12 cellular contexts compared by ENCODE assay signal in the genomic region with DNA sequence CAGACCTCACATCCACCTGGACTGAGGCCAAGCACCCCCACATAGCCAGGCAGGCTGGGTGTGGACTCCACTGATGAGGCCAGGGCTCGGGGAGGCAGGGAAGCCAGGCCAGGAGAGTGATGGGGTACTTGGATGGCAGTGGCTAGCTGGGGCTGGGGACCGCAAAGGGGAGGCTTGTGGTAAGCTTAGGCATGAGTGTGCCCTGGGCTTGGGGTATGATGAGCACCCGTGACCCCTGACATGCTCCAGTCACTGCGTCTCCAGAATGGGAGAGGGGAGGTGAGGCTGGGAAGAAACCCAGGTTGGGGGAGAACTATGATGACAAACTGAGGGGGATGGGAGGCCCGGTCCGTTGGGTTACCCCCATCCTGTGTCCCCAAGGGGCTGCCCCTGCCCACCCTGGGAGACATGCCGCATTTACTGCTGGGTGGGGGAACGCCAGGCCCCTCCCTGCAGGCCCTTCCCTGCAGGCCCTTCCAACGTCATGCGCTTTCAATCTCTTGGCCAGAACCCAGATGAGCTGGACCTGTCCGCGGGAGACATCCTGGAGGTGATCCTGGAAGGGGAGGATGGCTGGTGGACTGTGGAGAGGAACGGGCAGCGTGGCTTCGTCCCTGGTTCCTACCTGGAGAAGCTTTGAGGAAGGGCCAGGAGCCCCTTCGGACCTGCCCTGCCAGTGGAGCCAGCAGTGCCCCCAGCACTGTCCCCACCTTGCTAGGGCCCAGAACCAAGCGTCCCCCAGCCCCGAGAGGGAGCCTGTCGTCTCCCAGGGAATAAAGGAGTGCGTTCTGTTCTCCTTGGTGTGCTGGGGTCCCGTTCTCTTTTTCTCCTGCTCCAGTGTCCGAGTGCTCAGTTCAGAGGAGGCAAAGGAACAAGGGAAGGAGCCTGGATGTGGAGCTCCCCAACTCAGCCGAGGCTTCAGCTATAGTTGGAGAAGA. TPM values are rescaled to one million over a fixed set of nuclear protein-coding genes. Genes with fewer than 3 reads are reported as not detected.
A peak's percentile ranks its signal among the peaks of the same experiment; 100 is the strongest.
DNase-seq lines count a peak whose midpoint lies in the region; ATAC-seq and TF ChIP-seq lines count a peak whose summit lies in the region.
"Had no signal": no experiment of that assay in that cellular context is flagged by ENCODE, and none has a peak within 500 bp of the region (broad histone marks: within the 10 kb centered on the region; RNA-seq: fewer than 3 reads in every experiment).

No MANE protein-coding gene starts in this region.

- H3K36me3 ChIP-seq in heart left ventricle, result peaks cover 0 to 39% (median 3%) of the 10 kb centered on the region in 9 donors
- H3K36me3 ChIP-seq in psoas muscle (ENCODE audit: insufficient read depth in 1 of 2, low read depth in 1 of 2), result peaks cover 0 to 17% of the 10 kb centered on the region in 2 donors
- H3K36me3 ChIP-seq in HAP-1 (replicated peaks), result peaks cover 14% of the 10 kb centered on the region

- H3K4me1 Mint-ChIP-seq in T-helper 2 cell treated with Interferon-gamma antibody and Interleukin-4, amounts not matched to agents 5 μg/mL and 100 μg/mL, for 36 hours (ENCODE audit: low read depth), result peaks cover 7% of the 10 kb centered on the region

- ATAC-seq in heart left ventricle (no peak), psoas muscle (no peak), GM21619 (IDR thresholded peaks at IDR 0.05; ENCODE audit: unreplicated experiment) (no peak)
- ATAC-seq: gastroesophageal sphincter, Panc1 had no signal

- H3K27me3 Mint-ChIP-seq in T-helper 2 cell treated with Interferon-gamma antibody and Interleukin-4, amounts not matched to agents 5 μg/mL and 100 μg/mL, for 36 hours (ENCODE audit: low read depth), result no peaks in the 10 kb centered on the region

- H3K27me3 ChIP-seq in heart left ventricle (no peaks in the 10 kb centered on the region), psoas muscle (ENCODE audit: insufficient read depth in 3 of 3, low read length in 2 of 3) (no peaks in the 10 kb centered on the region), HAP-1 (ENCODE audit: low read depth) (no peaks in the 10 kb centered on the region)
- H3K27me3 ChIP-seq: gastroesophageal sphincter, tibial nerve had no signal

- peak; percentile 0 for DNase-seq in T-helper 2 cell treated with Interferon-gamma antibody and Interleukin-4, amounts not matched to agents 5 μg/mL and 100 μg/mL, for 36 hours (ENCODE audit: low spot score)
- DNase-seq in T-helper 2 cell (no peak), RWPE1 (ENCODE audit: low spot score) (no peak), heart left ventricle (peak; percentile 7 to 51 (median 21)), psoas muscle (no peak), HAP-1 (ENCODE audit: low spot score in 2 of 2) (no peak), foreskin fibroblast (no peak)
- DNase-seq: NCI-H1694 had no signal

- CTCF ChIA-PET in RWPE1 (lab: Yijun Ruan, JAX), result no interaction called here

- TF ChIP-seq CTCF in RWPE1 (conservative IDR thresholded peaks at IDR 0.05; ENCODE audit: low read depth), result no peak
- no peak for TF ChIP-seq CTCF in heart left ventricle (IDR thresholded peaks at IDR 0.05)
- no peak for TF ChIP-seq CTCF in psoas muscle (IDR thresholded peaks at IDR 0.05)
- TF ChIP-seq CTCF in foreskin fibroblast (IDR thresholded peaks at IDR 0.05; ENCODE audit: low read depth, low read length), result no peak

- peak overlapping the region; percentile 76 for H3K27ac Mint-ChIP-seq in T-helper 2 cell treated with Interferon-gamma antibody and Interleukin-4, amounts not matched to agents 5 μg/mL and 100 μg/mL, for 36 hours

- in situ Hi-C loops in HAP-1 (cut with MboI; ENCODE audit: low sequenced_read_pairs), result no loop called here

- peak overlapping the region; percentile 9 for H3K4me3 Mint-ChIP-seq in T-helper 2 cell treated with Interferon-gamma antibody and Interleukin-4, amounts not matched to agents 5 μg/mL and 100 μg/mL, for 36 hours

- H3K9me3 ChIP-seq in heart left ventricle (peaks cover 0 to 14% (median 0%) of the 10 kb centered on the region in 12 donors), psoas muscle (no peaks in the 10 kb centered on the region), HAP-1 (no peaks in the 10 kb centered on the region)
- H3K9me3 ChIP-seq: gastroesophageal sphincter, tibial nerve had no signal

- intact Hi-C loops in heart left ventricle (cut with DNase I) (no loop called here), psoas muscle (cut with DNase I) (loop anchor here in 1 of 2 donors (5.0 kb wide), 1 partner anchor 35 kb away; a partner anchor contains a TSS)

- no peak for TF ChIP-seq POLR2A in heart left ventricle (IDR thresholded peaks at IDR 0.05)

- 86 to 95% (median 92%) methylated on average over 17 to 23 of the region's 23 CpGs for WGBS in heart left ventricle, 4 donors
- WGBS in psoas muscle, 3 donors, result 84 to 87% (median 85%) methylated on average over 20 to 23 of the region's 23 CpGs

- POLR2A ChIA-PET in RWPE1 (lab: Yijun Ruan, JAX; ENCODE audit: low non-redundant PET), result no interaction called here

- H3K36me3 Mint-ChIP-seq in T-helper 2 cell treated with Interferon-gamma antibody and Interleukin-4, amounts not matched to agents 5 μg/mL and 100 μg/mL, for 36 hours (ENCODE audit: low read depth), result peaks cover 63% of the 10 kb centered on the region

- peaks cover 0 to 28% (median 0%) of the 10 kb centered on the region in 12 donors for H3K4me1 ChIP-seq in heart left ventricle
- peaks cover 6% of the 10 kb centered on the region for H3K4me1 ChIP-seq in psoas muscle
- H3K4me1 ChIP-seq in HAP-1, result no peaks in the 10 kb centered on the region
- H3K4me1 ChIP-seq: gastroesophageal sphincter had no signal

- H3K27ac ChIP-seq in RWPE1, result peak overlapping the region; percentile 53
- no peak overlapping the region for H3K27ac ChIP-seq in heart left ventricle
- H3K27ac ChIP-seq in psoas muscle, result peak overlapping the region; percentile 30
- H3K27ac ChIP-seq: gastroesophageal sphincter, tibial nerve had no signal

- H3K9me3 Mint-ChIP-seq in T-helper 2 cell treated with Interferon-gamma antibody and Interleukin-4, amounts not matched to agents 5 μg/mL and 100 μg/mL, for 36 hours, result peaks cover 4% of the 10 kb centered on the region

- H3K4me3 ChIP-seq in heart left ventricle (no peak overlapping the region), psoas muscle (no peak overlapping the region), HAP-1 (no peak overlapping the region), foreskin fibroblast (ENCODE audit: low read depth in 1 of 2, low read length in 2 of 2) (no peak overlapping the region)
- H3K4me3 ChIP-seq: gastroesophageal sphincter, tibial nerve had no signal

RNA-seq across cellular contexts. Expression of a gene that starts 34.1 kb away (rescaled TPM):
- total RNA-seq in heart left ventricle (100 to 1,000 TPM in 8 of 9 donors, 10 to 100 TPM in 1; 90.4 to 218 (median 133) TPM), psoas muscle (100 to 1,000 TPM; 179 to 215 (median 207) TPM)
- polyA plus RNA-seq in heart left ventricle (100 to 1,000 TPM in 1 of 2 donors, 10 to 100 TPM in 1; 58.1 to 247 TPM), psoas muscle (100 to 1,000 TPM; 146 to 330 (median 210) TPM)

RNA-seq across cellular contexts. Expression of a gene that starts 41.9 kb away (rescaled TPM):
- total RNA-seq in heart left ventricle (10 to 100 TPM in 2 of 9 donors, 1 to 10 TPM in 7; 1.3 to 17.2 (median 2.9) TPM), psoas muscle (1 to 10 TPM in 3 of 4 donors, under 1 TPM in 1; 0.97 to 2.2 (median 2.0) TPM)
- polyA plus RNA-seq in heart left ventricle (1 to 10 TPM; 2.9 to 3.2 TPM), psoas muscle (1 to 10 TPM; 1.0 to 1.3 (median 1.2) TPM)

Comparison
In these comparisons a context has a peak if more than half of its experiments do, and no peak if none do; other contexts are left out.
1. DNase-seq: peak in T-helper 2 cell treated with Interferon-gamma antibody and Interleukin-4, amounts not matched to agents 5 μg/mL and 100 μg/mL, for 36 hours (single experiment) and heart left ventricle (5 of 5); none in T-helper 2 cell (0 of 5), RWPE1 (single experiment), psoas muscle (0 of 2), HAP-1 (0 of 2) and foreskin fibroblast (0 of 2).
2. H3K27ac ChIP-seq: peak in RWPE1 (single experiment) and psoas muscle (single experiment); none in heart left ventricle (0 of 12).